ENCODE assay signal across 11 cellular contexts in the genomic region with DNA sequence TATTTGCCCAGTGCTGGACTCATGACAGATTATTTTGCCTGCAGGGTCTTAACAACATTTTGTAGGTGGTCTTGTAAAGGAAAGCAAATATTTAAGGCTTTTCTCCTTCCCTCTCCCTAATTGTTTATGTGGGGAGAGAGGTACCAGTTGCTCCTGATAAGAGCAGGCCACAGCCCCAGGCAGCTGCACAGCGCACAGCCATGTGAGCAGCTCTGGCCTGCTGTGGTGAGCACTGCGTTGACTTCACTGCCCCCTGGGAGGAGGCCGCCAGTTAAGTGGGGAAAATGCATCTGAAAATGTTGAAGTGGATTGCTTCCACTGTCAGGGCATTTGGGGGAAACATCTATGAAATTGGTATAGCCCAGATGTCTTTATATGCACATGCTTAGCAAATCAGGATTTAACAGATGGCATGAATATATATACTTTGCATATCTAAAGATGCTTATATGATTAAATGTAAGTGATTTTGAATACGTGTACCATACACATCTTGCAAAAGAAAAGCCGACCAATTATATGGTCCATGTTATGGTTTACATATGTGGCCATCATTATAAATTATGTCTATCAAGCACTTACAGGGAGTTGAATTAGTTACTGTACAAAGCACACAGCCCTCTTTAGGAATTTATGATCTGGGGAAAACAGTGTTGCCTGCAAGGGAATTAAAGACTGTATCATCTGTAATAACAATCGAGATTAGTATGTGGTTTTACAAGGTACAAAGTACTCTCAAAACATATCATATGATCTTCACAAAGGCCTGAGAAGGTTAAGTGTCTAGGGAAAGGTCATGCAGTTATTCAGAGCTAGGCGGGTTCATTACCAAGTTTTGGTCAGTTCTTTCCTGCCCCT.
DNase-seq lines count a peak whose midpoint lies in the region; FAIRE-seq and TF ChIP-seq lines count a peak whose summit lies in the region.
"Had no signal": no experiment of that assay in that cellular context is flagged by ENCODE, and none has a peak within 500 bp of the region (broad histone marks: within the 10 kb centered on the region; RNA-seq: fewer than 3 reads in every experiment).

No MANE protein-coding gene starts in this region.

- H3K27ac ChIP-seq in SJCRH30, result no peak overlapping the region

- no peak overlapping the region for H3K4me3 ChIP-seq in SJCRH30

- TF ChIP-seq CTCF in D721Med (IDR thresholded peaks at IDR 0.05; ENCODE audit: insufficient read depth, missing control alignments), result no peak

- FAIRE-seq in D721Med (lab: Jason Lieb, UNC), result no peak

- H3K4me1 Mint-ChIP-seq in T-helper 2 cell treated with Interferon-gamma antibody and Interleukin-4, amounts not matched to agents 5 μg/mL and 100 μg/mL, for 36 hours (ENCODE audit: low read depth), result peaks cover 9% of the 10 kb centered on the region
- H3K4me1 Mint-ChIP-seq: memory B cell had no signal

- H3K27me3 Mint-ChIP-seq in T-helper 2 cell treated with Interferon-gamma antibody and Interleukin-4, amounts not matched to agents 5 μg/mL and 100 μg/mL, for 36 hours (ENCODE audit: low read depth), result peaks cover 8% of the 10 kb centered on the region
- H3K27me3 Mint-ChIP-seq: stimulated activated naive CD8-positive, alpha-beta T cell treated with anti-CD3 and anti-CD28 coated beads, Interleukin-15, Interleukin-2, amounts not matched to agents 100 ng/mL and 50 ng/mL, for 24 hours had no signal

- intact Hi-C loops in posterior vena cava (cut with DNase I), result no loop called here

- no peaks in the 10 kb centered on the region for H3K9me3 ChIP-seq in SJCRH30 (replicated peaks)

- peaks cover 31% of the 10 kb centered on the region for H3K4me1 ChIP-seq in SJCRH30

- H3K9me3 Mint-ChIP-seq in T-helper 2 cell treated with Interferon-gamma antibody and Interleukin-4, amounts not matched to agents 5 μg/mL and 100 μg/mL, for 36 hours, result no peaks in the 10 kb centered on the region
- H3K9me3 Mint-ChIP-seq: memory B cell; stimulated activated naive CD8-positive, alpha-beta T cell treated with anti-CD3 and anti-CD28 coated beads, Interleukin-15, Interleukin-2, amounts not matched to agents 100 ng/mL and 50 ng/mL, for 24 hours had no signal

- DNase-seq in DMS 273 (lab: John Stamatoyannopoulos, UW; ENCODE audit: unreplicated experiment), result peak; percentile 73
- DNase-seq in NCI-H1092 (lab: John Stamatoyannopoulos, UW), result peak; percentile 15
- DNase-seq in SJCRH30, result peak; percentile 84 to 85
- DNase-seq in medulla oblongata (ENCODE audit: extremely low spot score), result peak; percentile 69
- no peak for DNase-seq in KG1 (lab: John Stamatoyannopoulos, UW)
- DNase-seq in T-helper 2 cell treated with Interferon-gamma antibody and Interleukin-4, amounts not matched to agents 5 μg/mL and 100 μg/mL, for 36 hours (ENCODE audit: low spot score), result no peak
- no peak for DNase-seq in posterior vena cava (ENCODE audit: low spot score)
- DNase-seq in D721Med (ENCODE audit: insufficient read length, low spot score), result no peak
- DNase-seq: activated CD4-positive, alpha-beta T cell treated with anti-CD3 and anti-CD28 coated beads, Interleukin-2, amount 50 U/mL, for 4 hours had no signal

- H3K4me3 Mint-ChIP-seq in T-helper 2 cell treated with Interferon-gamma antibody and Interleukin-4, amounts not matched to agents 5 μg/mL and 100 μg/mL, for 36 hours, result no peak overlapping the region
- H3K4me3 Mint-ChIP-seq: memory B cell; stimulated activated naive CD8-positive, alpha-beta T cell treated with anti-CD3 and anti-CD28 coated beads, Interleukin-15, Interleukin-2, amounts not matched to agents 100 ng/mL and 50 ng/mL, for 24 hours had no signal

- H3K27ac Mint-ChIP-seq in T-helper 2 cell treated with Interferon-gamma antibody and Interleukin-4, amounts not matched to agents 5 μg/mL and 100 μg/mL, for 36 hours, result no peak overlapping the region
- H3K27ac Mint-ChIP-seq: memory B cell; stimulated activated naive CD8-positive, alpha-beta T cell treated with anti-CD3 and anti-CD28 coated beads, Interleukin-15, Interleukin-2, amounts not matched to agents 100 ng/mL and 50 ng/mL, for 24 hours had no signal

- H3K36me3 ChIP-seq in SJCRH30, result no peaks in the 10 kb centered on the region

- no peaks in the 10 kb centered on the region; the same call in none of the 2 replicates for H3K27me3 ChIP-seq in SJCRH30

- H3K36me3 Mint-ChIP-seq in T-helper 2 cell treated with Interferon-gamma antibody and Interleukin-4, amounts not matched to agents 5 μg/mL and 100 μg/mL, for 36 hours (ENCODE audit: low read depth), result no peaks in the 10 kb centered on the region
- H3K36me3 Mint-ChIP-seq: memory B cell had no signal

Comparison
In these comparisons a context has a peak if more than half of its experiments do, and no peak if none do; other contexts are left out.
1. DNase-seq: peak in DMS 273 (single experiment), NCI-H1092 (single experiment), SJCRH30 (2 of 2) and medulla oblongata (single experiment); none in KG1 (single experiment), T-helper 2 cell treated with Interferon-gamma antibody and Interleukin-4, amounts not matched to agents 5 μg/mL and 100 μg/mL, for 36 hours (single experiment), posterior vena cava (single experiment) and D721Med (single experiment).